ENCODE assay signal across 19 cellular contexts in the genomic region with DNA sequence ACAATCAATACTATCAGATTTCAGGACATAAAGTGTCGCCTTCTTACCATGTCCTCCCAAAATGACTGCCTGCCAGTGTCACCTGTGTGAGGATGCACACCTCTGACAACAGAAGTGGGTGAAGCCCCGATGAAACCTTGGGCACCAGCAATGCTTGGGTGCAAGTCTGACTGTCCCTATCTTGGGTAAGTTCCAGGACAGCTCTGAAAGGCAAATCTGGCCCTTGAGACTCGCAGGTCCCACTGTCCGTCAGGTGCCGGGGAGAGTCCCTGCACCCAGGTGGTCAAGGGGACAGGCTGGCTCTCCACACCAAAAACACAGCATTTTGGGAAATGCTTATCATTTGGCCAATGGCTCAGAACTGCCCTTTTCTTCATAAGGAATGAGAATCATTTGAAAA. TPM values are rescaled to one million over a fixed set of nuclear protein-coding genes. Genes with fewer than 3 reads are reported as not detected.
DNase-seq lines count a peak whose midpoint lies in the region; ATAC-seq and TF ChIP-seq lines count a peak whose summit lies in the region.
"Had no signal": no experiment of that assay in that cellular context is flagged by ENCODE, and none has a peak within 500 bp of the region (broad histone marks: within the 10 kb centered on the region; RNA-seq: fewer than 3 reads in every experiment).

No MANE protein-coding gene starts in this region.

- H3K27ac Mint-ChIP-seq in activated naive CD8-positive, alpha-beta T cell treated with anti-CD3 and anti-CD28 coated beads for 36 hours, result peak overlapping the region; percentile 3
- H3K27ac Mint-ChIP-seq in activated naive CD8-positive, alpha-beta T cell treated with anti-CD3 and anti-CD28 coated beads, Interleukin-2, amount 50 U/mL, for 24 hours, result no peak overlapping the region
- H3K27ac Mint-ChIP-seq in stimulated activated effector memory CD8-positive, alpha-beta T cell treated with anti-CD3 and anti-CD28 coated beads, Interleukin-12 subunit alpha, Interleukin-12 subunit beta, amount 100 ng/mL, for 72 hours, result peak overlapping the region; percentile 32
- no peak overlapping the region for H3K27ac Mint-ChIP-seq in activated CD8-positive, alpha-beta T cell treated with anti-CD3 and anti-CD28 coated beads, Interleukin-2, amount 10 ng/mL, durations not matched to agents 7 days and 5 days

- H3K4me3 Mint-ChIP-seq in activated naive CD8-positive, alpha-beta T cell treated with anti-CD3 and anti-CD28 coated beads for 36 hours, result no peak overlapping the region
- H3K4me3 Mint-ChIP-seq in activated naive CD8-positive, alpha-beta T cell treated with anti-CD3 and anti-CD28 coated beads, Interleukin-2, amount 50 U/mL, for 24 hours, result no peak overlapping the region
- no peak overlapping the region for H3K4me3 Mint-ChIP-seq in stimulated activated effector memory CD8-positive, alpha-beta T cell treated with anti-CD3 and anti-CD28 coated beads, Interleukin-12 subunit alpha, Interleukin-12 subunit beta, amount 100 ng/mL, for 72 hours
- H3K4me3 Mint-ChIP-seq in activated CD8-positive, alpha-beta T cell treated with anti-CD3 and anti-CD28 coated beads, Interleukin-2, amount 10 ng/mL, durations not matched to agents 7 days and 5 days, result no peak overlapping the region
- H3K4me3 Mint-ChIP-seq: HFFc6 had no signal

- no peaks in the 10 kb centered on the region for H3K27me3 ChIP-seq in hepatocyte
- H3K27me3 ChIP-seq: MG63 had no signal

- DNase-seq in activated naive CD8-positive, alpha-beta T cell treated with anti-CD3 and anti-CD28 coated beads for 36 hours, result no peak
- DNase-seq in activated naive CD8-positive, alpha-beta T cell treated with anti-CD3 and anti-CD28 coated beads, Interleukin-2, amount 50 U/mL, for 24 hours, result no peak
- DNase-seq in RWPE1 (ENCODE audit: low spot score) (no peak), hepatocyte (ENCODE audit: low spot score) (no peak)
- DNase-seq in stimulated activated effector memory CD8-positive, alpha-beta T cell treated with anti-CD3 and anti-CD28 coated beads, Interleukin-12 subunit alpha, Interleukin-12 subunit beta, amount 100 ng/mL, for 72 hours (ENCODE audit: low spot score in 2 of 2), result no peak
- no peak for DNase-seq in activated CD8-positive, alpha-beta T cell treated with anti-CD3 and anti-CD28 coated beads, Interleukin-2, amount 10 ng/mL, durations not matched to agents 7 days and 5 days
- DNase-seq: GOT3, HFFc6, MG63, NCI-H1092 treated with DMSO at 0.1 percent for 48 hours, NCI-H187, NCI-H446, NCI-H748 treated with DMSO at 0.1 percent for 48 hours, SHP77 had no signal

- H3K4me1 ChIP-seq in hepatocyte (ENCODE audit: insufficient read depth), result peaks cover 19% of the 10 kb centered on the region

- H3K4me1 Mint-ChIP-seq in activated naive CD8-positive, alpha-beta T cell treated with anti-CD3 and anti-CD28 coated beads for 36 hours, result peaks cover 56% of the 10 kb centered on the region
- H3K4me1 Mint-ChIP-seq in activated naive CD8-positive, alpha-beta T cell treated with anti-CD3 and anti-CD28 coated beads, Interleukin-2, amount 50 U/mL, for 24 hours, result peaks cover 56% of the 10 kb centered on the region
- peaks cover 69% of the 10 kb centered on the region for H3K4me1 Mint-ChIP-seq in stimulated activated effector memory CD8-positive, alpha-beta T cell treated with anti-CD3 and anti-CD28 coated beads, Interleukin-12 subunit alpha, Interleukin-12 subunit beta, amount 100 ng/mL, for 72 hours
- H3K4me1 Mint-ChIP-seq in activated CD8-positive, alpha-beta T cell treated with anti-CD3 and anti-CD28 coated beads, Interleukin-2, amount 10 ng/mL, durations not matched to agents 7 days and 5 days (ENCODE audit: low read depth), result peaks cover 41% of the 10 kb centered on the region

- CTCF ChIA-PET in RWPE1 (lab: Yijun Ruan, JAX), result interaction anchor here (0.7 kb wide), 1 partner anchor 9 kb away, joined by 3 read pairs; no protein-coding TSS in a partner anchor
- CTCF ChIA-PET in activated CD8-positive, alpha-beta T cell treated with anti-CD3 and anti-CD28 coated beads, Interleukin-2, amount 10 ng/mL, durations not matched to agents 7 days and 5 days (lab: Charles Lee), result interaction anchor here (0.8 kb wide), 1 partner anchor 197 kb away, joined by 3 read pairs; no protein-coding TSS in a partner anchor

- TF ChIP-seq CTCF in RWPE1 (conservative IDR thresholded peaks at IDR 0.05; ENCODE audit: low read depth), result no peak
- TF ChIP-seq CTCF in hepatocyte (IDR thresholded peaks at IDR 0.05; ENCODE audit: poor library complexity), result no peak

- 91% methylated on average over 5 of the region's 5 CpGs for WGBS in hepatocyte (ENCODE audit: low lambda C conversion rate, missing lambda C conversion rate)

- peaks cover 91% of the 10 kb centered on the region for H3K79me2 ChIP-seq in hepatocyte

- H3K36me3 ChIP-seq in hepatocyte (replicated peaks; ENCODE audit: insufficient read depth, low read depth), result peaks cover 10% of the 10 kb centered on the region

- H3K9me3 Mint-ChIP-seq in activated naive CD8-positive, alpha-beta T cell treated with anti-CD3 and anti-CD28 coated beads for 36 hours, result no peaks in the 10 kb centered on the region
- H3K9me3 Mint-ChIP-seq in activated naive CD8-positive, alpha-beta T cell treated with anti-CD3 and anti-CD28 coated beads, Interleukin-2, amount 50 U/mL, for 24 hours, result no peaks in the 10 kb centered on the region
- no peaks in the 10 kb centered on the region for H3K9me3 Mint-ChIP-seq in stimulated activated effector memory CD8-positive, alpha-beta T cell treated with anti-CD3 and anti-CD28 coated beads, Interleukin-12 subunit alpha, Interleukin-12 subunit beta, amount 100 ng/mL, for 72 hours
- H3K9me3 Mint-ChIP-seq in activated CD8-positive, alpha-beta T cell treated with anti-CD3 and anti-CD28 coated beads, Interleukin-2, amount 10 ng/mL, durations not matched to agents 7 days and 5 days (ENCODE audit: insufficient read depth), result no peaks in the 10 kb centered on the region
- H3K9me3 Mint-ChIP-seq: HFFc6 had no signal

- no peaks in the 10 kb centered on the region for H3K9me2 ChIP-seq in hepatocyte (replicated peaks; ENCODE audit: insufficient read depth)

- H4K20me1 ChIP-seq in hepatocyte (ENCODE audit: insufficient read depth, poor library complexity, severe bottlenecking), result peaks cover 33% of the 10 kb centered on the region

- H2AFZ ChIP-seq in hepatocyte, result no peak overlapping the region

- ATAC-seq in activated naive CD8-positive, alpha-beta T cell treated with anti-CD3 and anti-CD28 coated beads, Interleukin-2, amount 50 U/mL, for 24 hours, result no peak
- no peak for ATAC-seq in stimulated activated effector memory CD8-positive, alpha-beta T cell treated with anti-CD3 and anti-CD28 coated beads, Interleukin-12 subunit alpha, Interleukin-12 subunit beta, amount 100 ng/mL, for 72 hours
- no peak for ATAC-seq in HG03196 (IDR thresholded peaks at IDR 0.05; ENCODE audit: unreplicated experiment)
- ATAC-seq in GM18907 (IDR thresholded peaks at IDR 0.05; ENCODE audit: unreplicated experiment), result no peak
- no peak for ATAC-seq in activated CD8-positive, alpha-beta T cell treated with anti-CD3 and anti-CD28 coated beads, Interleukin-2, amount 10 ng/mL, durations not matched to agents 7 days and 5 days
- ATAC-seq: HepG2, Panc1 had no signal

- POLR2A ChIA-PET in RWPE1 (lab: Yijun Ruan, JAX; ENCODE audit: low non-redundant PET), result no interaction called here
- POLR2A ChIA-PET in activated CD8-positive, alpha-beta T cell treated with anti-CD3 and anti-CD28 coated beads, Interleukin-2, amount 10 ng/mL, durations not matched to agents 7 days and 5 days (lab: Charles Lee), result no interaction called here

- H3K27ac ChIP-seq in RWPE1, result peak overlapping the region; percentile 52
- peak overlapping the region; percentile 66 for H3K27ac ChIP-seq in hepatocyte
- H3K27ac ChIP-seq: C4-2B had no signal

- peaks cover 46% of the 10 kb centered on the region for H3K36me3 Mint-ChIP-seq in activated naive CD8-positive, alpha-beta T cell treated with anti-CD3 and anti-CD28 coated beads for 36 hours
- H3K36me3 Mint-ChIP-seq in activated naive CD8-positive, alpha-beta T cell treated with anti-CD3 and anti-CD28 coated beads, Interleukin-2, amount 50 U/mL, for 24 hours (ENCODE audit: low read depth), result peaks cover 76% of the 10 kb centered on the region
- peaks cover 100% of the 10 kb centered on the region for H3K36me3 Mint-ChIP-seq in stimulated activated effector memory CD8-positive, alpha-beta T cell treated with anti-CD3 and anti-CD28 coated beads, Interleukin-12 subunit alpha, Interleukin-12 subunit beta, amount 100 ng/mL, for 72 hours
- peaks cover 81% of the 10 kb centered on the region for H3K36me3 Mint-ChIP-seq in activated CD8-positive, alpha-beta T cell treated with anti-CD3 and anti-CD28 coated beads, Interleukin-2, amount 10 ng/mL, durations not matched to agents 7 days and 5 days (ENCODE audit: low read depth)

- no peak overlapping the region for H3K4me2 ChIP-seq in hepatocyte

- H3K9me3 ChIP-seq in hepatocyte (ENCODE audit: low read depth), result no peaks in the 10 kb centered on the region
- H3K9me3 ChIP-seq: MG63 had no signal

- no peak overlapping the region for H3K4me3 ChIP-seq in hepatocyte
- H3K4me3 ChIP-seq: MG63 had no signal

- H3K27me3 Mint-ChIP-seq in activated naive CD8-positive, alpha-beta T cell treated with anti-CD3 and anti-CD28 coated beads for 36 hours, result no peaks in the 10 kb centered on the region
- H3K27me3 Mint-ChIP-seq in activated naive CD8-positive, alpha-beta T cell treated with anti-CD3 and anti-CD28 coated beads, Interleukin-2, amount 50 U/mL, for 24 hours, result no peaks in the 10 kb centered on the region
- no peaks in the 10 kb centered on the region for H3K27me3 Mint-ChIP-seq in activated CD8-positive, alpha-beta T cell treated with anti-CD3 and anti-CD28 coated beads, Interleukin-2, amount 10 ng/mL, durations not matched to agents 7 days and 5 days (ENCODE audit: low read depth)

RNA-seq across cellular contexts. Expression of gene EZR, which starts 43.3 kb away (rescaled TPM):
- total RNA-seq in activated naive CD8-positive, alpha-beta T cell treated with anti-CD3 and anti-CD28 coated beads for 36 hours, result 100 to 1,000 TPM; 218 to 227 TPM
- total RNA-seq in hepatocyte, result 395 and 399 TPM in 2 replicates
- polyA plus RNA-seq in hepatocyte, result 616 and 623 TPM in 2 replicates
- 100 to 1,000 TPM; 177 to 180 TPM for total RNA-seq in activated CD8-positive, alpha-beta T cell treated with anti-CD3 and anti-CD28 coated beads, Interleukin-2, amount 10 ng/mL, durations not matched to agents 7 days and 5 days

Comparison
In these comparisons a context has a peak if more than half of its experiments do, and no peak if none do; other contexts are left out.
1. H3K27ac Mint-ChIP-seq: peak in activated naive CD8-positive, alpha-beta T cell treated with anti-CD3 and anti-CD28 coated beads for 36 hours (single experiment) and stimulated activated effector memory CD8-positive, alpha-beta T cell treated with anti-CD3 and anti-CD28 coated beads, Interleukin-12 subunit alpha, Interleukin-12 subunit beta, amount 100 ng/mL, for 72 hours (single experiment); none in activated naive CD8-positive, alpha-beta T cell treated with anti-CD3 and anti-CD28 coated beads, Interleukin-2, amount 50 U/mL, for 24 hours (single experiment) and activated CD8-positive, alpha-beta T cell treated with anti-CD3 and anti-CD28 coated beads, Interleukin-2, amount 10 ng/mL, durations not matched to agents 7 days and 5 days (single experiment).